Comparison of ENCODE assay signal across 19 cellular contexts in genomic region chr1:116346943-116347673, GRCh38. TPM values are rescaled to one million over a fixed set of nuclear protein-coding genes. Genes with fewer than 3 reads are reported as not detected.
A peak's percentile ranks its signal among the peaks of the same experiment; 100 is the strongest.
DNase-seq lines count a peak whose midpoint lies in the region; ATAC-seq, FAIRE-seq and TF ChIP-seq lines count a peak whose summit lies in the region.
"Had no signal": no experiment of that assay in that cellular context is flagged by ENCODE, and none has a peak within 500 bp of the region (broad histone marks: within the 10 kb centered on the region; RNA-seq: fewer than 3 reads in every experiment).

No MANE protein-coding gene starts in this region.

- peaks cover 16% of the 10 kb centered on the region for H3K4me1 ChIP-seq in cardiac muscle cell (ENCODE audit: low read depth)
- peaks cover 4% of the 10 kb centered on the region for H3K4me1 ChIP-seq in keratinocyte (ENCODE audit: control insufficient read depth, extremely low read depth, insufficient read depth, low read length)
- H3K4me1 ChIP-seq in suprapubic skin, result no peaks in the 10 kb centered on the region
- H3K4me1 ChIP-seq: esophagus muscularis mucosa, tibial artery had no signal

- no peaks in the 10 kb centered on the region for H3K27me3 ChIP-seq in cardiac muscle cell
- H3K27me3 ChIP-seq in keratinocyte (ENCODE audit: control insufficient read depth, extremely low read depth, insufficient read depth, low read length), result no peaks in the 10 kb centered on the region
- no peaks in the 10 kb centered on the region for H3K27me3 ChIP-seq in suprapubic skin
- H3K27me3 ChIP-seq: esophagus muscularis mucosa, tibial artery had no signal

- DNase-seq in cardiac muscle cell (ENCODE audit: low read depth in 1 of 2, low spot score in 1 of 2), result no peak
- DNase-seq in cardiac septum (ENCODE audit: low spot score), result no peak
- DNase-seq in activated CD8-positive, alpha-beta T cell treated with anti-CD3 and anti-CD28 coated beads, Interleukin-2, amount 10 ng/mL, durations not matched to agents 7 days and 5 days, result no peak
- no peak for DNase-seq in keratinocyte (ENCODE audit: low read depth, low spot score)
- no peak for DNase-seq in suprapubic skin (ENCODE audit: low spot score in 2 of 2)
- no peak for DNase-seq in SKM-1 treated with dmso at 0.1 percent for 144 hours (lab: John Stamatoyannopoulos, UW; ENCODE audit: unreplicated experiment)
- no peak for DNase-seq in GM19240 (ENCODE audit: insufficient read length, low spot score)
- DNase-seq: activated CD4-positive, alpha-beta T cell treated with anti-CD3 and anti-CD28 coated beads for 4 hours; activated T-cell treated with anti-CD3 and anti-CD28 coated beads for 4 hours; GM23248; head of caudate nucleus; NCI-H1417 treated with DMSO at 0.1 percent for 48 hours; NCI-H226; stimulated activated CD4-positive, alpha-beta T cell treated with anti-CD3 and anti-CD28 coated beads, Interleukin-4, amount 100 ng/mL, for 24 hours; stimulated activated CD8-positive, alpha-beta memory T cell treated with anti-CD3 and anti-CD28 coated beads, Interleukin-4, amount 100 ng/mL, for 48 hours; tibial artery had no signal

- no peak overlapping the region for H3K9ac ChIP-seq in keratinocyte (ENCODE audit: control insufficient read depth, extremely low read depth, insufficient read depth, low read length)
- H3K9ac ChIP-seq: GM23248 had no signal

- dilution Hi-C loops in keratinocyte (cut with MboI; ENCODE audit: extremely low pct_ligation_motif_present, low sequenced_read_pairs), result no loop called here

- H3K27ac ChIP-seq in cardiac muscle cell (peak overlapping the region; percentile 67), keratinocyte (ENCODE audit: control insufficient read depth, insufficient read depth, low read length) (no peak overlapping the region), suprapubic skin (peak overlapping the region; percentile 19)
- H3K27ac ChIP-seq: esophagus muscularis mucosa, GM23248, tibial artery had no signal

- peak; percentile 66 for FAIRE-seq in keratinocyte (lab: Jason Lieb, UNC)

- H3K9me3 Mint-ChIP-seq in activated CD8-positive, alpha-beta T cell treated with anti-CD3 and anti-CD28 coated beads, Interleukin-2, amount 10 ng/mL, durations not matched to agents 7 days and 5 days (ENCODE audit: insufficient read depth), result no peaks in the 10 kb centered on the region

- POLR2A ChIA-PET in activated CD8-positive, alpha-beta T cell treated with anti-CD3 and anti-CD28 coated beads, Interleukin-2, amount 10 ng/mL, durations not matched to agents 7 days and 5 days (lab: Charles Lee), result no interaction called here

- H3K36me3 Mint-ChIP-seq in activated CD8-positive, alpha-beta T cell treated with anti-CD3 and anti-CD28 coated beads, Interleukin-2, amount 10 ng/mL, durations not matched to agents 7 days and 5 days (ENCODE audit: low read depth), result no peaks in the 10 kb centered on the region

- no peaks in the 10 kb centered on the region for H3K9me1 ChIP-seq in keratinocyte (ENCODE audit: control insufficient read depth, extremely low read depth, insufficient read depth, low read length)

- no peak overlapping the region for H2AFZ ChIP-seq in keratinocyte (ENCODE audit: control insufficient read depth, low read length)
- H2AFZ ChIP-seq: GM23248 had no signal

- H3K36me3 ChIP-seq in cardiac muscle cell (no peaks in the 10 kb centered on the region), keratinocyte (ENCODE audit: control insufficient read depth in 2 of 2, extremely low read depth in 1 of 2, insufficient read depth in 2 of 2, low read length in 2 of 2) (no peaks in the 10 kb centered on the region), suprapubic skin (no peaks in the 10 kb centered on the region)
- H3K36me3 ChIP-seq: esophagus muscularis mucosa, tibial artery had no signal

- H3K4me3 ChIP-seq in cardiac muscle cell (no peak overlapping the region), keratinocyte (ENCODE audit: control insufficient read depth in 2 of 3, extremely low read depth in 1 of 3, insufficient read depth in 2 of 3, low read depth in 1 of 3, low read length in 3 of 3) (no peak overlapping the region), suprapubic skin (no peak overlapping the region)
- H3K4me3 ChIP-seq: esophagus muscularis mucosa, GM23248, tibial artery had no signal

- intact Hi-C loops in cardiac septum (cut with DNase I), result no loop called here

- peaks cover 14% of the 10 kb centered on the region for H3K4me1 Mint-ChIP-seq in activated CD8-positive, alpha-beta T cell treated with anti-CD3 and anti-CD28 coated beads, Interleukin-2, amount 10 ng/mL, durations not matched to agents 7 days and 5 days (ENCODE audit: low read depth)

- no peaks in the 10 kb centered on the region for H3K9me3 ChIP-seq in cardiac muscle cell (ENCODE audit: low read depth)
- no peaks in the 10 kb centered on the region for H3K9me3 ChIP-seq in keratinocyte (ENCODE audit: control insufficient read depth, low read depth, low read length)
- H3K9me3 ChIP-seq in suprapubic skin, result no peaks in the 10 kb centered on the region
- H3K9me3 ChIP-seq: esophagus muscularis mucosa, tibial artery had no signal

- 51% methylated on average over 4 of the region's 4 CpGs for WGBS in suprapubic skin

- no peaks in the 10 kb centered on the region for H3K79me2 ChIP-seq in keratinocyte (ENCODE audit: control insufficient read depth, insufficient read depth, low read length)

- H3K27ac Mint-ChIP-seq in activated CD8-positive, alpha-beta T cell treated with anti-CD3 and anti-CD28 coated beads, Interleukin-2, amount 10 ng/mL, durations not matched to agents 7 days and 5 days, result peak overlapping the region; percentile 33

- H3K4me2 ChIP-seq in keratinocyte (ENCODE audit: control insufficient read depth, extremely low read depth, insufficient read depth, low read depth, low read length), result no peak overlapping the region

- no peak for TF ChIP-seq POLR2A in suprapubic skin (IDR thresholded peaks at IDR 0.05)

- no peak overlapping the region for H3K4me3 Mint-ChIP-seq in activated CD8-positive, alpha-beta T cell treated with anti-CD3 and anti-CD28 coated beads, Interleukin-2, amount 10 ng/mL, durations not matched to agents 7 days and 5 days

- H4K20me1 ChIP-seq in keratinocyte (ENCODE audit: control insufficient read depth, extremely low read depth, insufficient read depth, low read length), result no peaks in the 10 kb centered on the region

- TF ChIP-seq CTCF in cardiac muscle cell (IDR thresholded peaks at IDR 0.05; ENCODE audit: low read depth, low read length) (no peak), keratinocyte (optimal IDR thresholded peaks at IDR 0.05 in 1 of 3, IDR thresholded peaks at IDR 0.05 in 1 of 3, conservative IDR thresholded peaks at IDR 0.05 in 1 of 3; ENCODE audit: extremely low read depth in 1 of 3, insufficient read depth in 2 of 3, low read length in 3 of 3) (no peak), suprapubic skin (IDR thresholded peaks at IDR 0.05) (no peak)

- H3K27me3 Mint-ChIP-seq in activated CD8-positive, alpha-beta T cell treated with anti-CD3 and anti-CD28 coated beads, Interleukin-2, amount 10 ng/mL, durations not matched to agents 7 days and 5 days (ENCODE audit: low read depth), result no peaks in the 10 kb centered on the region

- no peak for TF ChIP-seq EP300 in suprapubic skin (IDR thresholded peaks at IDR 0.05)

- ATAC-seq in activated CD8-positive, alpha-beta T cell treated with anti-CD3 and anti-CD28 coated beads, Interleukin-2, amount 10 ng/mL, durations not matched to agents 7 days and 5 days, result no peak
- no peak for ATAC-seq in GM19328 (IDR thresholded peaks at IDR 0.05; ENCODE audit: unreplicated experiment)
- ATAC-seq: Right ventricle myocardium inferior had no signal

- CTCF ChIA-PET in activated CD8-positive, alpha-beta T cell treated with anti-CD3 and anti-CD28 coated beads, Interleukin-2, amount 10 ng/mL, durations not matched to agents 7 days and 5 days (lab: Charles Lee), result interaction anchor here (1.1 kb wide), 1 partner anchor 208 kb away, joined by 5 read pairs; no protein-coding TSS in a partner anchor

RNA-seq across cellular contexts. Expression of gene ATP1A1, which starts 25.9 kb away (rescaled TPM):
- total RNA-seq in cardiac muscle cell (754 and 1,350 TPM in 2 replicates), cardiac septum (192 TPM), suprapubic skin (100 to 1,000 TPM; 556 to 703 (median 561) TPM)
- polyA plus RNA-seq in cardiac muscle cell (665 and 1,094 TPM in 2 replicates), keratinocyte (357 to 412 TPM (median 381 TPM) in 3 replicates)
- 100 to 1,000 TPM; 203 to 204 TPM for total RNA-seq in activated CD8-positive, alpha-beta T cell treated with anti-CD3 and anti-CD28 coated beads, Interleukin-2, amount 10 ng/mL, durations not matched to agents 7 days and 5 days
- 305 TPM for polyA plus RNA-seq in keratinocyte (2011; ENCODE audit: low read depth)
- polyA plus RNA-seq in keratinocyte (2011; cell fraction: cytosol; rRNA removed), result 239 and 241 TPM in 2 replicates
- polyA plus RNA-seq in keratinocyte (2011; cell fraction: nucleus; rRNA removed), result 486 and 517 TPM in 2 replicates
- polyA plus RNA-seq in keratinocyte (2012; ENCODE audit: low replicate concordance), result 252 and 318 TPM in 2 replicates
- 225 to 603 TPM (median 478 TPM) in 3 replicates for polyA minus RNA-seq in keratinocyte
- polyA minus RNA-seq in keratinocyte (2011; cell fraction: cytosol; rRNA and poly(A)+ RNA removed), result 257 TPM
- polyA minus RNA-seq in keratinocyte (2011; cell fraction: nucleus; rRNA and poly(A)+ RNA removed), result 329 and 500 TPM in 2 replicates
